Comparison of ENCODE assay signal across 25 cellular contexts in the genomic region with DNA sequence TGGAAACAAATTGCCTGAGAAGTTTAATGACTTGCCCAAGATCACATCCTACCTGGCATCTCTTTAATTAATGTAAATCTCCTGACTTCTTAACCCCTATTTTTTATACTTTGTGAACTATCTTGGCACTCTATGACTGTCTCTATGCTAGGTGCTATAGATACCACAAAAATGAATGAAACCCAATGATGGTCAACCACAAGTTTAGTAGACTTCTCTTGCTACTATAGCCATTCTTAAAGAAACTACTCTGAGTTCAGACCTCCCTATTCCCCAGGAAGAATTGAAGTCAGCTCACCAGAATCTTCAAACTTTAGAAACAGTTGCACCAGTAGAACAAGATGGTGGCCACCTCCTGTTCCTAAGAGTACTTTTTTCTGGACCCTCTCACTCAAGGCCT.
"Had no signal": no experiment of that assay in that cellular context is flagged by ENCODE, and none has a peak within 500 bp of the region (broad histone marks: within the 10 kb centered on the region; RNA-seq: fewer than 3 reads in every experiment).

No MANE protein-coding gene starts in this region.

- H3K4me3 Mint-ChIP-seq: dendritic cell treated with granulocyte-macrophage colony-stimulating factor and Interleukin-4, amounts not matched to agents 40 ng/mL and 50 ng/mL, for 4 days; effector memory CD8-positive, alpha-beta T cell; endodermal cell had no signal

- H3K27me3 Mint-ChIP-seq: effector memory CD8-positive, alpha-beta T cell had no signal

- DNase-seq: colonic mucosa; cortex of kidney; dermis blood vessel endothelial cell; dorsolateral prefrontal cortex; effector CD4-positive, alpha-beta T cell; effector CD8-positive, alpha-beta T cell; effector memory CD4-positive, alpha-beta T cell; effector memory CD8-positive, alpha-beta T cell; endodermal cell; erythroblast; esophagus squamous epithelium; foreskin fibroblast; foreskin keratinocyte; foreskin melanocyte; gastrocnemius medialis; glutamatergic neuron; head of caudate nucleus; heart left ventricle; heart right ventricle had no signal

- H3K36me3 ChIP-seq: colonic mucosa, esophagus muscularis mucosa, esophagus squamous epithelium, gastrocnemius medialis, gastroesophageal sphincter, heart left ventricle, heart right ventricle had no signal

- H3K9me3 Mint-ChIP-seq: dendritic cell treated with granulocyte-macrophage colony-stimulating factor and Interleukin-4, amounts not matched to agents 40 ng/mL and 50 ng/mL, for 4 days; effector memory CD8-positive, alpha-beta T cell; endodermal cell had no signal

- H3K27me3 ChIP-seq: colonic mucosa, dorsolateral prefrontal cortex, esophagus muscularis mucosa, esophagus squamous epithelium, foreskin keratinocyte, gastrocnemius medialis, gastroesophageal sphincter, heart left ventricle, heart right ventricle had no signal

- ATAC-seq: effector memory CD8-positive, alpha-beta T cell; esophagus mucosa; foreskin keratinocyte; gastrocnemius medialis; gastroesophageal sphincter; heart left ventricle; heart right ventricle had no signal

- H3K4me3 ChIP-seq: colonic mucosa, coronary artery, dorsolateral prefrontal cortex, esophagus muscularis mucosa, esophagus squamous epithelium, gastrocnemius medialis, gastroesophageal sphincter, heart left ventricle, heart right ventricle had no signal

- H3K9me3 ChIP-seq: colonic mucosa, esophagus muscularis mucosa, esophagus squamous epithelium, gastrocnemius medialis, gastroesophageal sphincter, heart left ventricle, heart right ventricle had no signal

- H3K4me1 ChIP-seq: colonic mucosa, esophagus squamous epithelium, foreskin keratinocyte had no signal

- H3K27ac Mint-ChIP-seq: dendritic cell treated with granulocyte-macrophage colony-stimulating factor and Interleukin-4, amounts not matched to agents 40 ng/mL and 50 ng/mL, for 4 days; effector memory CD8-positive, alpha-beta T cell; endodermal cell had no signal

- H3K27ac ChIP-seq: colonic mucosa, coronary artery, dorsolateral prefrontal cortex, epithelial cell of prostate, esophagus muscularis mucosa, esophagus squamous epithelium, foreskin keratinocyte, gastroesophageal sphincter, heart left ventricle, heart right ventricle had no signal
